Comparison of ENCODE assay signal across 22 cellular contexts in the genomic region with DNA sequence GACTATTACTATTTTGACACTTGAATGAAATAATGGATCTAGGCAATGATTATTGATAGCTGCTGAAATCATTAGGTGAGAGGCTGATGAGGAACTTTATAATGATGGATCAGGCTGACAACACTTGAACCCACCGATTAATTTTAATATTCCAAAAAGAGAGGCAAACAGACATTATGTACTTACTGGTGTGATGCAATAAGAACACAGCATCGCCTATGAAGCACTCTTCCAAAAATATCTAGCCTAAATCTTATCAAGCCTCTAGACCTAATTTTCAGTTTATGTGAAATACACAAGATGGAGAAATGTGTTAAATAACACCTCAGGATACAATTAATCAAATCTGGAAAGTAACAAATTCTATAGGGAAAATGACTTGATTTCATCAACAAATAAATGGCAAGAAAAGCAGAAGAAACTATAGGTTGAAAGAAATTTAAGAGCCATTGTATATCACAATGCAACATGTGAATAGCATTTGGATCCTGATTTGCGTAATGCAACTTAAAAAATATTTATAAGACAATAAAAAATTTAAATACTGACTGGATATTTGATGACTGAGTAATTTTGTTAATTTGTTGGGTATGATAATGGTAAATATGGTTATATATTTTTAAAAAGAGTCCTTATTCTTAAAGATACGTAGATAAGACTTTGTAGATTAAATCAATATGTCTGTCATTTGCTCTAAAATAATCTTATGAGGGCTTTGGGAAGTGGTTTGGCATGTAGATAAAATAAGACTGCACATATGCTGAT. TPM values are rescaled to one million over a fixed set of nuclear protein-coding genes. Genes with fewer than 3 reads are reported as not detected.
A peak's percentile ranks its signal among the peaks of the same experiment; 100 is the strongest.
DNase-seq lines count a peak whose midpoint lies in the region; ATAC-seq, FAIRE-seq and TF ChIP-seq lines count a peak whose summit lies in the region.
"Had no signal": no experiment of that assay in that cellular context is flagged by ENCODE, and none has a peak within 500 bp of the region (broad histone marks: within the 10 kb centered on the region; RNA-seq: fewer than 3 reads in every experiment).

No MANE protein-coding gene starts in this region.

- H3K79me2 ChIP-seq in K562 (ENCODE audit: control insufficient read depth, insufficient read depth, low read length) (no peaks in the 10 kb centered on the region), Karpas-422 (ENCODE audit: low read length) (no peaks in the 10 kb centered on the region)

- TF ChIP-seq CTCF in A549 (IDR thresholded peaks at IDR 0.05) (no peak), K562 (IDR thresholded peaks at IDR 0.05 in 2 of 3, conservative IDR thresholded peaks at IDR 0.05 in 1 of 3; ENCODE audit: insufficient read depth in 2 of 3, low read depth in 1 of 3, low read length in 3 of 3) (no peak)

- no peak overlapping the region for H3K4me3 ChIP-seq in A549
- H3K4me3 ChIP-seq in SK-N-MC: no peak overlapping the region
- H3K4me3 ChIP-seq in K562: no peak overlapping the region
- no peak overlapping the region for H3K4me3 ChIP-seq in Karpas-422 (ENCODE audit: low read length)
- H3K4me3 ChIP-seq: BLaER1 treated with 17β-estradiol and CSF1 and Interleukin-3, amounts not matched to agents 10 nM and 100 nM; GM12878 had no signal

- POLR2A ChIA-PET in A549 (lab: Yijun Ruan, JAX): no interaction called here
- POLR2A ChIA-PET in K562 (lab: Yijun Ruan, JAX): interaction anchor here (0.7 to 1.2 kb wide), 2 partner anchors 10 to 15 kb away, joined by 3 to 4 read pairs; no protein-coding TSS in a partner anchor

- H3K4me2 ChIP-seq in A549 (no peak overlapping the region), K562 (ENCODE audit: insufficient read depth, low read length) (no peak overlapping the region), Karpas-422 (ENCODE audit: low read depth, low read length, poor library complexity, severe bottlenecking) (no peak overlapping the region)
- H3K4me2 ChIP-seq: BLaER1 treated with 17β-estradiol and CSF1 and Interleukin-3, amounts not matched to agents 10 nM and 100 nM had no signal

- H3K36me3 ChIP-seq in SK-N-MC (ENCODE audit: insufficient read depth, low read length): no peaks in the 10 kb centered on the region
- no peaks in the 10 kb centered on the region for H3K36me3 ChIP-seq in K562 (ENCODE audit: control insufficient read depth, insufficient read depth, low read length)
- H3K36me3 ChIP-seq in Karpas-422 (ENCODE audit: insufficient read depth, low read length): no peaks in the 10 kb centered on the region
- H3K36me3 ChIP-seq: BLaER1 treated with 17β-estradiol and CSF1 and Interleukin-3, amounts not matched to agents 10 nM and 100 nM had no signal

- BruUV-seq in K562 (replicated peaks; lab: Mats Ljungman, UMichigan): no TSS peak

- CTCF ChIA-PET in A549 (lab: Yijun Ruan, JAX) (no interaction called here), K562 (lab: Yijun Ruan, JAX; ENCODE audit: low intra/inter-chr PET ratio) (no interaction called here)

- H3K27ac ChIP-seq in A549 (no peak overlapping the region), SK-N-MC (peak overlapping the region; percentile 6; the same call in 1 of the 2 replicates), K562 (ENCODE audit: extremely low read depth, low read depth, low read length) (no peak overlapping the region), Karpas-422 (ENCODE audit: low read length) (no peak overlapping the region)
- H3K27ac ChIP-seq: BLaER1 treated with 17β-estradiol and CSF1 and Interleukin-3, amounts not matched to agents 10 nM and 100 nM; C4-2B had no signal

- TF ChIP-seq POLR2A in A549 (IDR thresholded peaks at IDR 0.05; ENCODE audit: low read length) (no peak), K562 (conservative IDR thresholded peaks at IDR 0.05) (no peak)

- H2AFZ ChIP-seq in K562 (ENCODE audit: low read depth, low read length) (no peak overlapping the region), Karpas-422 (ENCODE audit: low read length) (no peak overlapping the region)

- H3K9me3 ChIP-seq in A549 (no peaks in the 10 kb centered on the region), SK-N-MC (ENCODE audit: low read depth, low read length) (no peaks in the 10 kb centered on the region), K562 (replicated peaks; ENCODE audit: control insufficient read depth, insufficient read depth, low read depth, low read length) (no peaks in the 10 kb centered on the region), Karpas-422 (ENCODE audit: low read length) (no peaks in the 10 kb centered on the region)
- H3K9me3 ChIP-seq: BLaER1 treated with 17β-estradiol and CSF1 and Interleukin-3, amounts not matched to agents 10 nM and 100 nM; Caco-2 had no signal

- H3K9me2 ChIP-seq in Karpas-422 (replicated peaks; ENCODE audit: insufficient read depth, low read length): no peaks in the 10 kb centered on the region

- H3K9ac ChIP-seq in SK-N-MC (ENCODE audit: insufficient read length) (no peak overlapping the region), K562 (ENCODE audit: insufficient read depth in 1 of 2, low read depth in 2 of 2, low read length in 2 of 2) (no peak overlapping the region), Karpas-422 (ENCODE audit: low read length) (no peak overlapping the region)
- H3K9ac ChIP-seq: BLaER1 treated with 17β-estradiol and CSF1 and Interleukin-3, amounts not matched to agents 10 nM and 100 nM had no signal

- ATAC-seq in A549 (no peak), K562 (no peak)
- ATAC-seq: CD8-positive, alpha-beta T cell; GM12878 had no signal

- no peak for DNase-seq in A549 (ENCODE audit: low read depth in 1 of 2, low spot score in 1 of 2)
- DNase-seq in SK-N-MC (ENCODE audit: low read depth, low spot score): no peak
- no peak for DNase-seq in K562 (ENCODE audit: extremely low read depth in 1 of 4, low spot score in 3 of 4)
- no peak for DNase-seq in activated T-cell treated with anti-CD3 and anti-CD28 coated beads, Interleukin-2, amount 50 U/mL, for 48 hours
- DNase-seq in HUDEP-2 (lab: John Stamatoyannopoulos, UW; ENCODE audit: unreplicated experiment in 76 of 76): no peak
- DNase-seq in Karpas-422: no peak
- DNase-seq: 8988T; AML-193; Caco-2; Calu3; CD4-positive, alpha-beta T cell; CD8-positive, alpha-beta T cell; DMS79 treated with DMSO at 0.1 percent for 48 hours; GDM1 had no signal

- in situ Hi-C loops in K562 (cut with MboI): no loop called here

- no peaks in the 10 kb centered on the region for H3K9me1 ChIP-seq in K562 (ENCODE audit: control insufficient read depth, insufficient read depth, low read length)

- FAIRE-seq in A549 (lab: Jason Lieb, UNC) (no peak), G401.6 (lab: Jason Lieb, UNC) (peak; percentile 36), K562 (lab: Jason Lieb, UNC) (no peak)
- FAIRE-seq: A204.1, D721Med, GM12878, GM12892, GM19239 had no signal

- intact Hi-C loops in K562 (cut with micrococcal nuclease): no loop called here

- H3K27me3 ChIP-seq in K562 (ENCODE audit: control insufficient read depth in 2 of 2, insufficient read depth in 2 of 2, low read length in 2 of 2) (no peaks in the 10 kb centered on the region), Karpas-422 (ENCODE audit: low read length) (no peaks in the 10 kb centered on the region)
- H3K27me3 ChIP-seq: BLaER1 treated with 17β-estradiol and CSF1 and Interleukin-3, amounts not matched to agents 10 nM and 100 nM had no signal

- TF ChIP-seq EP300 in A549 (IDR thresholded peaks at IDR 0.05): no peak
- no peak for TF ChIP-seq EP300 in K562 (IDR thresholded peaks at IDR 0.05; ENCODE audit: low read length)

- H3K4me1 ChIP-seq in A549 (no peaks in the 10 kb centered on the region), K562 (replicated peaks in 1 of 2; ENCODE audit: control insufficient read depth in 2 of 2, insufficient read depth in 2 of 2, low read length in 2 of 2) (no peaks in the 10 kb centered on the region), Karpas-422 (ENCODE audit: low read length) (no peaks in the 10 kb centered on the region)
- H3K4me1 ChIP-seq: Caco-2 had no signal

- 61% methylated on average over 4 of the region's 4 CpGs for WGBS in A549 (ENCODE audit: missing lambda C conversion rate)
- WGBS in K562 (ENCODE audit: insufficient coverage, low coverage, missing lambda C conversion rate): 56% methylated on average over 4 of the region's 4 CpGs

- TF ChIP-seq RAD21 in A549 (conservative IDR thresholded peaks at IDR 0.05 in 1 of 2, IDR thresholded peaks at IDR 0.05 in 1 of 2) (no peak), K562 (CRISPR knock-in tag; conservative IDR thresholded peaks at IDR 0.05 in 1 of 2, IDR thresholded peaks at IDR 0.05 in 1 of 2) (no peak)

- H4K20me1 ChIP-seq in K562 (replicated peaks; ENCODE audit: control insufficient read depth, insufficient read depth, low read length): no peaks in the 10 kb centered on the region
- H4K20me1 ChIP-seq in Karpas-422 (ENCODE audit: insufficient read depth, low read depth, low read length): no peaks in the 10 kb centered on the region
- H4K20me1 ChIP-seq: BLaER1 treated with 17β-estradiol and CSF1 and Interleukin-3, amounts not matched to agents 10 nM and 100 nM had no signal

RNA-seq across cellular contexts. Expression of a gene that starts 17.2 kb away (rescaled TPM):
- polyA plus RNA-seq in A549 (2011; rRNA removed): 129 and 253 TPM in 2 replicates
- 56.1 and 78.0 TPM in 2 replicates for polyA plus RNA-seq in A549 (2012; cell fraction: cytosol; rRNA removed)
- 29.5 and 55.5 TPM in 2 replicates for polyA plus RNA-seq in A549 (2012; cell fraction: nucleus; rRNA removed)
- 246 to 255 TPM (median 253 TPM) in 3 replicates for polyA plus RNA-seq in A549 (2017; fragmentation: RNase III; extraction: RNeasy Plus Mini Kit Qiagen cat#74134 plus additional on column Dnase treatment)
- 17.1 and 28.3 TPM in 2 replicates for polyA minus RNA-seq in A549 (2011; rRNA and poly(A)+ RNA removed)
- total RNA-seq in K562 (2011; cell fraction: chromatin; rRNA removed; ENCODE audit: low replicate concordance): 95.2 and 444 TPM in 2 replicates
- 63.0 and 70.9 TPM in 2 replicates for total RNA-seq in K562 (2011; cell fraction: nucleolus; rRNA removed)
- total RNA-seq in K562 (2011; cell fraction: nucleoplasm; rRNA removed): 94.0 and 126 TPM in 2 replicates
- total RNA-seq in K562 (2014; rRNA removed): 377 and 430 TPM in 2 replicates
- total RNA-seq in K562 (2014; rRNA removed; fragmentation: Illumina TruSeq; extraction: Trizol): 515 and 616 TPM in 2 replicates
- total RNA-seq in K562 (2015; rRNA removed; fragmentation: Illumina TruSeq; extraction: Trizol): 455 and 503 TPM in 2 replicates
- total RNA-seq in K562 (2021): 317 TPM in 2 replicates
- polyA plus RNA-seq in K562 (2011; rRNA removed): 261 and 430 TPM in 2 replicates
- 36.1 and 98.4 TPM in 2 replicates for polyA plus RNA-seq in K562 (2011; cell fraction: cytosol; rRNA removed)
- 109 and 175 TPM in 2 replicates for polyA plus RNA-seq in K562 (2011; cell fraction: nucleus; rRNA removed)
- 211 and 383 TPM in 2 replicates for polyA plus RNA-seq in K562 (2012)
- polyA plus RNA-seq in K562 (2014; fragmentation: Illumina TruSeq; extraction: Trizol): 466 and 619 TPM in 2 replicates
- 100 to 1,000 TPM; 631 to 849 TPM for polyA plus RNA-seq in K562 (2014; fragmentation: Nextera tagmentation; extraction: Ambion mirVana)
- 618 and 712 TPM in 2 replicates for polyA plus RNA-seq in K562 (2014; rRNA removed)
- polyA minus RNA-seq in K562 (2011; rRNA and poly(A)+ RNA removed): 148 TPM in 2 replicates
- polyA minus RNA-seq in K562 (2011; cell fraction: cytosol; rRNA and poly(A)+ RNA removed): 52.5 and 59.3 TPM in 2 replicates
- polyA minus RNA-seq in K562 (2011; cell fraction: nucleus; rRNA and poly(A)+ RNA removed): 82.3 and 152 TPM in 2 replicates
- 129 and 160 TPM in 2 replicates for total RNA-seq in Karpas-422 (2014; rRNA removed; shearing (Covaris generic); ENCODE audit: low replicate concordance)

RNA-seq across cellular contexts. Expression of a gene that starts 43.3 kb away (rescaled TPM):
- polyA plus RNA-seq in A549 (2011; rRNA removed) (58.1 and 86.9 TPM in 2 replicates), A549 (2017; fragmentation: RNase III; extraction: RNeasy Plus Mini Kit Qiagen cat#74134 plus additional on column Dnase treatment) (97.6 to 112 TPM (median 105 TPM) in 3 replicates), K562 (2011; rRNA removed) (141 and 191 TPM in 2 replicates), K562 (2014; fragmentation: Illumina TruSeq; extraction: Trizol) (202 and 235 TPM in 2 replicates), K562 (2014; fragmentation: Nextera tagmentation; extraction: Ambion mirVana) (100 to 1,000 TPM; 366 to 471 TPM), K562 (2014; rRNA removed) (211 and 229 TPM in 2 replicates)
- polyA plus RNA-seq in A549 (2012; cell fraction: cytosol; rRNA removed): 36.9 and 46.4 TPM in 2 replicates
- 8.3 and 14.7 TPM in 2 replicates for polyA plus RNA-seq in A549 (2012; cell fraction: nucleus; rRNA removed)
- 8.3 and 12.0 TPM in 2 replicates for polyA minus RNA-seq in A549 (2011; rRNA and poly(A)+ RNA removed)
- total RNA-seq in K562 (2011; cell fraction: chromatin; rRNA removed; ENCODE audit: low replicate concordance): 30.6 and 53.9 TPM in 2 replicates
- 27.5 and 28.0 TPM in 2 replicates for total RNA-seq in K562 (2011; cell fraction: nucleolus; rRNA removed)
- 39.8 and 55.0 TPM in 2 replicates for total RNA-seq in K562 (2011; cell fraction: nucleoplasm; rRNA removed)
- total RNA-seq in K562 (2014; rRNA removed) (135 and 149 TPM in 2 replicates), K562 (2014; rRNA removed; fragmentation: Illumina TruSeq; extraction: Trizol) (224 and 259 TPM in 2 replicates), K562 (2015; rRNA removed; fragmentation: Illumina TruSeq; extraction: Trizol) (163 and 182 TPM in 2 replicates), K562 (2021) (177 and 193 TPM in 2 replicates)
- polyA plus RNA-seq in K562 (2011; cell fraction: cytosol; rRNA removed): 44.8 and 82.3 TPM in 2 replicates
- polyA plus RNA-seq in K562 (2011; cell fraction: nucleus; rRNA removed): 36.1 and 39.1 TPM in 2 replicates
- polyA plus RNA-seq in K562 (2012): 147 and 206 TPM in 2 replicates
- polyA minus RNA-seq in K562 (2011; rRNA and poly(A)+ RNA removed): 99.5 and 107 TPM in 2 replicates
- polyA minus RNA-seq in K562 (2011; cell fraction: cytosol; rRNA and poly(A)+ RNA removed): 33.9 and 37.9 TPM in 2 replicates
- 23.4 and 34.3 TPM in 2 replicates for polyA minus RNA-seq in K562 (2011; cell fraction: nucleus; rRNA and poly(A)+ RNA removed)
- total RNA-seq in Karpas-422 (2014; rRNA removed; shearing (Covaris generic); ENCODE audit: low replicate concordance): 100 and 105 TPM in 2 replicates

RNA-seq across cellular contexts. Expression of a gene that starts 45.8 kb away (rescaled TPM):
- polyA plus RNA-seq in A549 (2011; rRNA removed) (21.1 and 23.1 TPM in 2 replicates), A549 (2017; fragmentation: RNase III; extraction: RNeasy Plus Mini Kit Qiagen cat#74134 plus additional on column Dnase treatment) (10.3 to 11.1 TPM (median 11.0 TPM) in 3 replicates), K562 (2011; rRNA removed) (26.8 and 40.4 TPM in 2 replicates), K562 (2014; fragmentation: Illumina TruSeq; extraction: Trizol) (34.4 and 43.1 TPM in 2 replicates), K562 (2014; fragmentation: Nextera tagmentation; extraction: Ambion mirVana) (10 to 100 TPM; 14.4 to 14.5 TPM), K562 (2014; rRNA removed) (20.6 and 20.7 TPM in 2 replicates)
- polyA plus RNA-seq in A549 (2012; cell fraction: cytosol; rRNA removed): 3.7 and 4.0 TPM in 2 replicates
- 4.3 and 6.0 TPM in 2 replicates for polyA plus RNA-seq in A549 (2012; cell fraction: nucleus; rRNA removed)
- polyA minus RNA-seq in A549 (2011; rRNA and poly(A)+ RNA removed): 21.6 and 23.6 TPM in 2 replicates
- 63.7 and 297 TPM in 2 replicates for total RNA-seq in K562 (2011; cell fraction: chromatin; rRNA removed; ENCODE audit: low replicate concordance)
- 21.8 and 37.4 TPM in 2 replicates for total RNA-seq in K562 (2011; cell fraction: nucleolus; rRNA removed)
- 66.1 and 81.6 TPM in 2 replicates for total RNA-seq in K562 (2011; cell fraction: nucleoplasm; rRNA removed)
- total RNA-seq in K562 (2014; rRNA removed) (28.5 and 29.2 TPM in 2 replicates), K562 (2014; rRNA removed; fragmentation: Illumina TruSeq; extraction: Trizol) (62.5 and 69.5 TPM in 2 replicates), K562 (2015; rRNA removed; fragmentation: Illumina TruSeq; extraction: Trizol) (58.9 and 63.5 TPM in 2 replicates), K562 (2021) (40.3 and 41.0 TPM in 2 replicates)
- 8.0 and 12.8 TPM in 2 replicates for polyA plus RNA-seq in K562 (2011; cell fraction: cytosol; rRNA removed)
- polyA plus RNA-seq in K562 (2011; cell fraction: nucleus; rRNA removed): 23.0 and 27.8 TPM in 2 replicates
- polyA plus RNA-seq in K562 (2012): 20.9 and 24.3 TPM in 2 replicates
- 124 and 136 TPM in 2 replicates for polyA minus RNA-seq in K562 (2011; rRNA and poly(A)+ RNA removed)
- 31.0 and 48.4 TPM in 2 replicates for polyA minus RNA-seq in K562 (2011; cell fraction: cytosol; rRNA and poly(A)+ RNA removed)
- 71.8 and 96.9 TPM in 2 replicates for polyA minus RNA-seq in K562 (2011; cell fraction: nucleus; rRNA and poly(A)+ RNA removed)
- total RNA-seq in Karpas-422 (2014; rRNA removed; shearing (Covaris generic); ENCODE audit: low replicate concordance): 26.7 and 50.8 TPM in 2 replicates

RNA-seq across cellular contexts. Expression of a gene that starts 47.8 kb away (rescaled TPM):
- polyA plus RNA-seq in A549 (2011; rRNA removed): 19.6 and 22.9 TPM in 2 replicates
- 5.0 and 7.0 TPM in 2 replicates for polyA plus RNA-seq in A549 (2012; cell fraction: cytosol; rRNA removed)
- 2.3 and 2.9 TPM in 2 replicates for polyA plus RNA-seq in A549 (2012; cell fraction: nucleus; rRNA removed)
- polyA plus RNA-seq in A549 (2017; fragmentation: RNase III; extraction: RNeasy Plus Mini Kit Qiagen cat#74134 plus additional on column Dnase treatment): 10.1 to 11.0 TPM (median 10.8 TPM) in 3 replicates
- polyA minus RNA-seq in A549 (2011; rRNA and poly(A)+ RNA removed): 8.4 and 10.5 TPM in 2 replicates
- total RNA-seq in K562 (2011; cell fraction: chromatin; rRNA removed; ENCODE audit: low replicate concordance): 48.2 and 81.1 TPM in 2 replicates
- total RNA-seq in K562 (2011; cell fraction: nucleolus; rRNA removed): 23.2 and 29.9 TPM in 2 replicates
- total RNA-seq in K562 (2011; cell fraction: nucleoplasm; rRNA removed): 45.4 and 74.0 TPM in 2 replicates
- total RNA-seq in K562 (2014; rRNA removed): 20.0 and 31.5 TPM in 2 replicates
- total RNA-seq in K562 (2014; rRNA removed; fragmentation: Illumina TruSeq; extraction: Trizol): 41.5 and 46.8 TPM in 2 replicates
- 34.4 and 39.1 TPM in 2 replicates for total RNA-seq in K562 (2015; rRNA removed; fragmentation: Illumina TruSeq; extraction: Trizol)
- 22.9 and 25.7 TPM in 2 replicates for total RNA-seq in K562 (2021)
- polyA plus RNA-seq in K562 (2011; rRNA removed): 53.7 and 58.0 TPM in 2 replicates
- polyA plus RNA-seq in K562 (2011; cell fraction: cytosol; rRNA removed): 10.1 and 20.2 TPM in 2 replicates
- polyA plus RNA-seq in K562 (2011; cell fraction: nucleus; rRNA removed): 20.6 and 22.8 TPM in 2 replicates
- 15.8 and 18.5 TPM in 2 replicates for polyA plus RNA-seq in K562 (2012)
- polyA plus RNA-seq in K562 (2014; fragmentation: Illumina TruSeq; extraction: Trizol): 27.4 and 29.6 TPM in 2 replicates
- polyA plus RNA-seq in K562 (2014; fragmentation: Nextera tagmentation; extraction: Ambion mirVana): 1 to 10 TPM; 6.6 to 7.9 TPM
- 21.6 and 22.4 TPM in 2 replicates for polyA plus RNA-seq in K562 (2014; rRNA removed)
- 153 and 171 TPM in 2 replicates for polyA minus RNA-seq in K562 (2011; rRNA and poly(A)+ RNA removed)
- polyA minus RNA-seq in K562 (2011; cell fraction: cytosol; rRNA and poly(A)+ RNA removed): 39.2 and 49.7 TPM in 2 replicates
- polyA minus RNA-seq in K562 (2011; cell fraction: nucleus; rRNA and poly(A)+ RNA removed): 14.4 and 26.8 TPM in 2 replicates
- 24.5 and 30.7 TPM in 2 replicates for total RNA-seq in Karpas-422 (2014; rRNA removed; shearing (Covaris generic); ENCODE audit: low replicate concordance)
